15 cellular contexts compared by ENCODE assay signal in genomic region chr11:79081441-79082124, GRCh38.
DNase-seq lines count a peak whose midpoint lies in the region; ATAC-seq, FAIRE-seq and TF ChIP-seq lines count a peak whose summit lies in the region.
"Had no signal": no experiment of that assay in that cellular context is flagged by ENCODE, and none has a peak within 500 bp of the region (broad histone marks: within the 10 kb centered on the region; RNA-seq: fewer than 3 reads in every experiment).

No MANE protein-coding gene starts in this region.

- no peak overlapping the region for H4K91ac ChIP-seq in IMR-90 (ENCODE audit: insufficient read depth, low read depth, low read length)

- no peaks in the 10 kb centered on the region for H3K9me3 ChIP-seq in IMR-90 (ENCODE audit: control insufficient read depth, insufficient read depth, low read length)
- no peaks in the 10 kb centered on the region for H3K9me3 ChIP-seq in gastrocnemius medialis
- H3K9me3 ChIP-seq: right lobe of liver had no signal

- H3K14ac ChIP-seq in IMR-90 (replicated peaks; ENCODE audit: low read depth, low read length): peak overlapping the region; percentile 19; the same call in 1 of the 2 replicates

- H2AK5ac ChIP-seq in IMR-90 (ENCODE audit: low read depth, low read length): peak overlapping the region; percentile 27; the same call in 1 of the 2 replicates

- H3K4me1 ChIP-seq in IMR-90 (ENCODE audit: control insufficient read depth, insufficient read depth, low read length) (peaks cover 15% of the 10 kb centered on the region), gastrocnemius medialis (peaks cover 2 to 12% of the 10 kb centered on the region in 2 donors)
- H3K4me1 ChIP-seq: right lobe of liver had no signal

- no peak overlapping the region for H3K4me3 ChIP-seq in IMR-90 (ENCODE audit: insufficient read depth, low read depth, low read length)
- H3K4me3 ChIP-seq in bronchial epithelial cell (ENCODE audit: low read depth, low read length): no peak overlapping the region
- no peak overlapping the region for H3K4me3 ChIP-seq in kidney epithelial cell (ENCODE audit: low read depth, low read length)
- H3K4me3 ChIP-seq in gastrocnemius medialis: no peak overlapping the region
- H3K4me3 ChIP-seq: right lobe of liver had no signal

- 40% methylated on average over 1 of the region's 8 CpGs; no CpG with 5 or more reads in 1 of the 2 experiments for WGBS in IMR-90 (ENCODE audit: extremely low coverage in 2 of 2, insufficient read length in 1 of 2), 2 experiments

- POLR2A ChIA-PET in IMR-90 (lab: Charles Lee; ENCODE audit: unreplicated experiment): no interaction called here

- no peaks in the 10 kb centered on the region for H3K4me1 Mint-ChIP-seq in stimulated activated effector memory CD8-positive, alpha-beta T cell treated with anti-CD3 and anti-CD28 coated beads, Interleukin-12 subunit alpha, Interleukin-12 subunit beta, amount 100 ng/mL, for 72 hours

- peaks cover 6% of the 10 kb centered on the region for H3K9me1 ChIP-seq in IMR-90 (ENCODE audit: insufficient read depth, low read length)

- H3K4me3 Mint-ChIP-seq in stimulated activated effector memory CD8-positive, alpha-beta T cell treated with anti-CD3 and anti-CD28 coated beads, Interleukin-12 subunit alpha, Interleukin-12 subunit beta, amount 100 ng/mL, for 72 hours: no peak overlapping the region
- H3K4me3 Mint-ChIP-seq: activated CD4-positive, alpha-beta memory T cell treated with anti-CD3 and anti-CD28 coated beads for 36 hours had no signal

- DNase-seq in IMR-90: peak; percentile 76
- DNase-seq in bronchial epithelial cell (ENCODE audit: low read depth): peak; percentile 22
- DNase-seq in kidney epithelial cell (ENCODE audit: low read depth): peak; percentile 94
- DNase-seq in stimulated activated effector memory CD8-positive, alpha-beta T cell treated with anti-CD3 and anti-CD28 coated beads, Interleukin-12 subunit alpha, Interleukin-12 subunit beta, amount 100 ng/mL, for 72 hours (ENCODE audit: low spot score in 2 of 2): no peak
- DNase-seq in UCSD-AML1 (lab: John Stamatoyannopoulos, UW; ENCODE audit: unreplicated experiment): no peak
- no peak for DNase-seq in gastrocnemius medialis
- DNase-seq: activated CD4-positive, alpha-beta memory T cell treated with anti-CD3 and anti-CD28 coated beads for 36 hours; activated naive CD4-positive, alpha-beta T cell treated with Interleukin-2 at 50 U/mL for 16 hours; HCEC 1CT; KBM-7; mesendoderm; NCI-H2029 treated with DMSO at 0.1 percent for 48 hours; right lobe of liver had no signal

- H2AFZ ChIP-seq in IMR-90 (replicated peaks; ENCODE audit: low read length, poor library complexity): no peak overlapping the region

- H3K27ac ChIP-seq in IMR-90 (ENCODE audit: insufficient read depth, low read length) (no peak overlapping the region), gastrocnemius medialis (no peak overlapping the region)
- H3K27ac ChIP-seq: right lobe of liver had no signal

- peak overlapping the region; percentile 45 to 52; a peak in 1 of 4 replicates for H4K8ac ChIP-seq in IMR-90 (ENCODE audit: low read depth in 2 of 2, low read length in 2 of 2)

- H3K27me3 ChIP-seq in IMR-90 (ENCODE audit: control insufficient read depth, insufficient read depth, low read length) (no peaks in the 10 kb centered on the region), bronchial epithelial cell (ENCODE audit: control insufficient read depth, insufficient read depth, low read length) (no peaks in the 10 kb centered on the region), kidney epithelial cell (ENCODE audit: control insufficient read depth, insufficient read depth, low read length) (no peaks in the 10 kb centered on the region), gastrocnemius medialis (no peaks in the 10 kb centered on the region)
- H3K27me3 ChIP-seq: right lobe of liver had no signal

- no peak for TF ChIP-seq RAD21 in IMR-90 (IDR thresholded peaks at IDR 0.05; ENCODE audit: low read length)

- no peak overlapping the region for H2BK5ac ChIP-seq in IMR-90 (ENCODE audit: low read depth, low read length, poor library complexity, severe bottlenecking)

- H2BK20ac ChIP-seq in IMR-90 (ENCODE audit: low read depth, low read length): peak overlapping the region; percentile 33; the same call in 1 of the 2 replicates

- in situ Hi-C loops in IMR-90 (cut with MboI; ENCODE audit: low sequenced_read_pairs): no loop called here
- in situ Hi-C loops in gastrocnemius medialis (cut with MboI; ENCODE audit: low sequenced_read_pairs in 4 of 4): loop anchor here in 1 of 4 donors (25.0 kb wide), 1 partner anchor 419 kb away; no protein-coding TSS in a partner anchor

- H3K79me1 ChIP-seq in IMR-90 (ENCODE audit: low read depth in 1 of 2, low read length in 2 of 2): no peaks in the 10 kb centered on the region

- no TSS peak for BruUV-seq in IMR-90 (replicated peaks; lab: Mats Ljungman, UMichigan)

- peak overlapping the region; percentile 9; the same call in 1 of the 2 replicates for H2BK120ac ChIP-seq in IMR-90 (ENCODE audit: low read depth, low read length)

- H3K23ac ChIP-seq in IMR-90 (ENCODE audit: low read depth, low read length): 0 out of 2 replicates have a peak overlapping the region, but pooled peaks have one; percentile 15

- no peak overlapping the region for H3K18ac ChIP-seq in IMR-90 (ENCODE audit: low read depth, low read length)

- H3K4me2 ChIP-seq in IMR-90 (ENCODE audit: low read depth, low read length): no peak overlapping the region

- TF ChIP-seq CTCF in IMR-90 (conservative IDR thresholded peaks at IDR 0.05; ENCODE audit: low read depth, low read length) (no peak), bronchial epithelial cell (IDR thresholded peaks at IDR 0.05; ENCODE audit: insufficient read depth, low read length, severe bottlenecking) (no peak), kidney epithelial cell (IDR thresholded peaks at IDR 0.05; ENCODE audit: insufficient read depth, low read length, poor library complexity, severe bottlenecking) (no peak), gastrocnemius medialis (IDR thresholded peaks at IDR 0.05 in 4 of 5, conservative IDR thresholded peaks at IDR 0.05 in 1 of 5) (no peak)

- H3K36me3 Mint-ChIP-seq in stimulated activated effector memory CD8-positive, alpha-beta T cell treated with anti-CD3 and anti-CD28 coated beads, Interleukin-12 subunit alpha, Interleukin-12 subunit beta, amount 100 ng/mL, for 72 hours: no peaks in the 10 kb centered on the region
- H3K36me3 Mint-ChIP-seq: activated CD4-positive, alpha-beta memory T cell treated with anti-CD3 and anti-CD28 coated beads for 36 hours had no signal

- intact Hi-C loops in IMR-90 (cut with micrococcal nuclease): loop anchor here (10.0 kb wide), 1 partner anchor 287 kb away; no protein-coding TSS in a partner anchor
- intact Hi-C loops in gastrocnemius medialis (cut with DNase I; ENCODE audit: low total_unique reads): no loop called here

- H3K36me3 ChIP-seq in IMR-90 (ENCODE audit: control insufficient read depth, insufficient read depth, low read length) (no peaks in the 10 kb centered on the region), bronchial epithelial cell (ENCODE audit: control insufficient read depth, insufficient read depth, low read length) (no peaks in the 10 kb centered on the region), kidney epithelial cell (ENCODE audit: control insufficient read depth, insufficient read depth, low read length) (no peaks in the 10 kb centered on the region), gastrocnemius medialis (no peaks in the 10 kb centered on the region)
- H3K36me3 ChIP-seq: right lobe of liver had no signal

- no peak overlapping the region for H3K4ac ChIP-seq in IMR-90 (ENCODE audit: low read depth, low read length)

- no peak overlapping the region for H4K5ac ChIP-seq in IMR-90 (ENCODE audit: low read depth, low read length)

- no peaks in the 10 kb centered on the region for H3K9me3 Mint-ChIP-seq in stimulated activated effector memory CD8-positive, alpha-beta T cell treated with anti-CD3 and anti-CD28 coated beads, Interleukin-12 subunit alpha, Interleukin-12 subunit beta, amount 100 ng/mL, for 72 hours
- H3K9me3 Mint-ChIP-seq: activated CD4-positive, alpha-beta memory T cell treated with anti-CD3 and anti-CD28 coated beads for 36 hours had no signal

- dilution Hi-C loops in IMR-90 (cut with HindIII; ENCODE audit: low sequenced_read_pairs, unreplicated experiment): no loop called here

- no peak overlapping the region for H3K9ac ChIP-seq in IMR-90 (ENCODE audit: low read depth, low read length)

- no peak overlapping the region for H3K56ac ChIP-seq in IMR-90 (ENCODE audit: extremely low read depth, insufficient read depth, low read length)

- no peak overlapping the region for H2BK15ac ChIP-seq in IMR-90 (ENCODE audit: low read depth, low read length)

- no peak overlapping the region for H3K27ac Mint-ChIP-seq in stimulated activated effector memory CD8-positive, alpha-beta T cell treated with anti-CD3 and anti-CD28 coated beads, Interleukin-12 subunit alpha, Interleukin-12 subunit beta, amount 100 ng/mL, for 72 hours
- H3K27ac Mint-ChIP-seq: activated CD4-positive, alpha-beta memory T cell treated with anti-CD3 and anti-CD28 coated beads for 36 hours had no signal

- CTCF ChIA-PET in IMR-90 (lab: Yijun Ruan, JAX): interaction anchor here (1.7 kb wide), 1 partner anchor 10 kb away, joined by 3 read pairs; no protein-coding TSS in a partner anchor

- no peak overlapping the region for H2AK9ac ChIP-seq in IMR-90 (replicated peaks; ENCODE audit: low read depth, low read length, poor library complexity)

- no peak for FAIRE-seq in bronchial epithelial cell (lab: Jason Lieb, UNC)
- FAIRE-seq: GM12892 had no signal

- no peak for ATAC-seq in IMR-90 (ENCODE audit: low read depth)
- peak; percentile 8 for ATAC-seq in stimulated activated effector memory CD8-positive, alpha-beta T cell treated with anti-CD3 and anti-CD28 coated beads, Interleukin-12 subunit alpha, Interleukin-12 subunit beta, amount 100 ng/mL, for 72 hours
- no peak for ATAC-seq in HG03025 (IDR thresholded peaks at IDR 0.05; ENCODE audit: low FRiP score, unreplicated experiment)
- no peak for ATAC-seq in gastrocnemius medialis
- ATAC-seq: right lobe of liver had no signal

- TF ChIP-seq POLR2A in IMR-90 (IDR thresholded peaks at IDR 0.05; ENCODE audit: low read depth, low read length): no peak
- no peak for TF ChIP-seq POLR2A in gastrocnemius medialis (IDR thresholded peaks at IDR 0.05)

- H4K20me1 ChIP-seq in IMR-90 (ENCODE audit: insufficient read depth, low read length): no peaks in the 10 kb centered on the region

TF ChIP-seq in IMR-90, 13 proteins besides CTCF, POLR2A, EP300 and RAD21:
- TF ChIP-seq USF2 (IDR thresholded peaks at IDR 0.05; ENCODE audit: low read depth, low read length) (no peak), MAFK (IDR thresholded peaks at IDR 0.05; ENCODE audit: low read depth, low read length) (no peak)
TF ChIP-seq in IMR-90: peak in this region for 0.

Comparison
In these comparisons a context has a peak if more than half of its experiments do, and no peak if none do; other contexts are left out.
1. DNase-seq: peak in IMR-90 (single experiment), bronchial epithelial cell (single experiment) and kidney epithelial cell (single experiment); none in stimulated activated effector memory CD8-positive, alpha-beta T cell treated with anti-CD3 and anti-CD28 coated beads, Interleukin-12 subunit alpha, Interleukin-12 subunit beta, amount 100 ng/mL, for 72 hours (0 of 2), UCSD-AML1 (single experiment) and gastrocnemius medialis (0 of 2).